35 cellular contexts compared by ENCODE assay signal in the genomic region with DNA sequence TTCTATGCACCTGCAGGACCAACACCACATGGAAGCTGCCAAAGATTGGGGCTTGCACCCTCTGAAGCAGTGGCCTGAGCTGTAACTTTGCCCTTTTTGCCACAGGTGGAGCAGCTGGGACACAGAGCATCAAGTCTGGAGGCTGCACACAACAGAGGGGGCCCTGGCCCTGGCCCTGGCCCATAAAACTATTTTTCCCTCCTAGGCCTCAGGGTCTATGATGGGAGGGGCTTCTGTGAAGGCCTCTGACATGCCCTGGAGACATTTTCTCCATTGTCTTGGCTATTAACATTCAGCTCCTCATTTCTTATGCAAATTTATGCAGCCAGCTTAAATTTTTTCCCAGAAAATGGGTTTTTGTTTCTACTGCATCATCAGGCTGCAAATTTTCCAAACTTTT.
A peak's percentile ranks its signal among the peaks of the same experiment; 100 is the strongest.
DNase-seq lines count a peak whose midpoint lies in the region; ATAC-seq and TF ChIP-seq lines count a peak whose summit lies in the region.
"Had no signal": no experiment of that assay in that cellular context is flagged by ENCODE, and none has a peak within 500 bp of the region (broad histone marks: within the 10 kb centered on the region; RNA-seq: fewer than 3 reads in every experiment).

No MANE protein-coding gene starts in this region.

- H2BK120ac ChIP-seq in mesenchymal stem cell (ENCODE audit: low read depth, low read length) = peak overlapping the region; percentile 15

- H3K79me1 ChIP-seq in mesenchymal stem cell (replicated peaks; ENCODE audit: low read length, poor library complexity, severe bottlenecking) = no peaks in the 10 kb centered on the region

- H2BK12ac ChIP-seq in mesenchymal stem cell (ENCODE audit: low read length in 2 of 2) = no peak overlapping the region

- H3K27ac ChIP-seq in mesenchymal stem cell (ENCODE audit: low read length, poor library complexity, severe bottlenecking) (no peak overlapping the region), osteoblast (ENCODE audit: low read depth, low read length) (no peak overlapping the region)
- H3K27ac ChIP-seq: 22Rv1; A549; BLaER1; BLaER1 treated with 17β-estradiol and CSF1 and Interleukin-3, amounts not matched to agents 10 nM and 100 nM; C4-2B had no signal

- H2AFZ ChIP-seq in mesenchymal stem cell (ENCODE audit: low read depth, low read length) (no peak overlapping the region), osteoblast (ENCODE audit: low read length) (no peak overlapping the region)

- no peak overlapping the region for H3K27ac Mint-ChIP-seq in WTC11
- H3K27ac Mint-ChIP-seq: B cell; CD14-positive monocyte; CD4-positive, alpha-beta memory T cell; CD4-positive, alpha-beta T cell; CD4-positive, CD25-positive, alpha-beta regulatory T cell; CD8-positive, alpha-beta T cell had no signal

- no peak overlapping the region for H3K18ac ChIP-seq in mesenchymal stem cell (ENCODE audit: low read depth in 1 of 2, low read length in 2 of 2)

- CTCF ChIA-PET in WTC11 (lab: Charles Lee) = interaction anchor here (0.7 to 1.2 kb wide), 2 partner anchors 9 to 29 kb away, joined by 3 read pairs; no protein-coding TSS in a partner anchor

- no peak overlapping the region for H2AK5ac ChIP-seq in mesenchymal stem cell (ENCODE audit: low read length, severe bottlenecking)

- H4K8ac ChIP-seq in mesenchymal stem cell (ENCODE audit: low read length) = no peak overlapping the region

- H3K4me2 ChIP-seq in mesenchymal stem cell (ENCODE audit: low read length, poor library complexity, severe bottlenecking) = no peak overlapping the region
- H3K4me2 ChIP-seq in osteoblast (ENCODE audit: insufficient read depth, low read length) = no peak overlapping the region
- H3K4me2 ChIP-seq: A549; BLaER1; BLaER1 treated with 17β-estradiol and CSF1 and Interleukin-3, amounts not matched to agents 10 nM and 100 nM had no signal

- peak; percentile 25 for DNase-seq in ELF-1 (ENCODE audit: low read depth, low spot score)
- no peak for DNase-seq in WTC11 (ENCODE audit: low spot score)
- DNase-seq in mesenchymal stem cell = no peak
- DNase-seq in osteoblast (ENCODE audit: insufficient read length, low spot score, missing footprints) = peak; percentile 13
- no peak for DNase-seq in NCI-H2107 treated with DMSO at 0.1 percent for 48 hours (lab: John Stamatoyannopoulos, UW; ENCODE audit: unreplicated experiment)
- no peak for DNase-seq in NCI-H446 treated with DMSO at 0.1 percent for 48 hours (lab: John Stamatoyannopoulos, UW)
- DNase-seq: 8988T; ACHN; AML-193; BE2C; C1 segment of cervical spinal cord; Caco-2; Calu3; CD4-positive, alpha-beta memory T cell; CD4-positive, alpha-beta T cell; CD4-positive, CD25-positive, alpha-beta regulatory T cell; CD8-positive, alpha-beta memory T cell; CD8-positive, alpha-beta T cell; COR-L47; DMS 273 treated with DMSO at 0.1 percent for 48 hours; DMS153; DMS53; DMS79; DMS79 treated with DMSO at 0.1 percent for 48 hours; DND-41; EL had no signal

- no peak overlapping the region for H2BK15ac ChIP-seq in mesenchymal stem cell (ENCODE audit: low read depth, poor library complexity, severe bottlenecking)

- no peak overlapping the region for H3K14ac ChIP-seq in mesenchymal stem cell (ENCODE audit: low read length in 2 of 2)

- H3K9ac ChIP-seq in mesenchymal stem cell (ENCODE audit: low read length) = no peak overlapping the region
- H3K9ac ChIP-seq: BLaER1; BLaER1 treated with 17β-estradiol and CSF1 and Interleukin-3, amounts not matched to agents 10 nM and 100 nM had no signal

- H3K4me3 Mint-ChIP-seq in WTC11 = no peak overlapping the region
- H3K4me3 Mint-ChIP-seq: B cell; CD14-positive monocyte; CD4-positive, alpha-beta memory T cell; CD4-positive, alpha-beta T cell; CD4-positive, CD25-positive, alpha-beta regulatory T cell; CD8-positive, alpha-beta T cell had no signal

- H4K20me1 ChIP-seq in osteoblast (ENCODE audit: insufficient read depth, low read length) = no peaks in the 10 kb centered on the region
- H4K20me1 ChIP-seq: BLaER1; BLaER1 treated with 17β-estradiol and CSF1 and Interleukin-3, amounts not matched to agents 10 nM and 100 nM had no signal

- ATAC-seq in WTC11 (peak; percentile 68), HG03025 (IDR thresholded peaks at IDR 0.05; ENCODE audit: low FRiP score, unreplicated experiment) (no peak), HG03354 (IDR thresholded peaks at IDR 0.05; ENCODE audit: poor library complexity, severe bottlenecking, unreplicated experiment) (no peak)
- ATAC-seq: A549; CD8-positive, alpha-beta T cell had no signal

- H3K36me3 Mint-ChIP-seq in WTC11 = no peaks in the 10 kb centered on the region
- H3K36me3 Mint-ChIP-seq: CD14-positive monocyte; CD4-positive, alpha-beta memory T cell; CD4-positive, CD25-positive, alpha-beta regulatory T cell; CD8-positive, alpha-beta memory T cell; CD8-positive, alpha-beta T cell had no signal

- H3K4me1 Mint-ChIP-seq in WTC11 = peaks cover 11% of the 10 kb centered on the region
- H3K4me1 Mint-ChIP-seq: B cell; CD14-positive monocyte; CD8-positive, alpha-beta memory T cell had no signal

- POLR2A ChIA-PET in WTC11 (lab: Charles Lee) = interaction anchor here (0.6 kb wide), 1 partner anchor 9 kb away, joined by 3 read pairs; no protein-coding TSS in a partner anchor

- H2BK5ac ChIP-seq in mesenchymal stem cell (ENCODE audit: low read depth, low read length, poor library complexity, severe bottlenecking) = no peak overlapping the region

- no peak overlapping the region for H4K91ac ChIP-seq in mesenchymal stem cell (ENCODE audit: low read length)

- no peaks in the 10 kb centered on the region for H3K27me3 Mint-ChIP-seq in WTC11 (ENCODE audit: low read depth)
- H3K27me3 Mint-ChIP-seq: B cell; CD4-positive, alpha-beta memory T cell; CD4-positive, alpha-beta T cell; CD4-positive, CD25-positive, alpha-beta regulatory T cell; CD8-positive, alpha-beta memory T cell had no signal

- H3K4ac ChIP-seq in mesenchymal stem cell (ENCODE audit: low read depth in 1 of 2, low read length in 2 of 2) = no peak overlapping the region

- H3K79me2 ChIP-seq in osteoblast (ENCODE audit: insufficient read depth, low read length) = no peaks in the 10 kb centered on the region

- H3K4me3 ChIP-seq in mesenchymal stem cell (ENCODE audit: insufficient read depth in 1 of 2, low read depth in 1 of 2, low read length in 2 of 2) (no peak overlapping the region), osteoblast (ENCODE audit: insufficient read depth, low read length) (no peak overlapping the region)
- H3K4me3 ChIP-seq: A549; BLaER1; BLaER1 treated with 17β-estradiol and CSF1 and Interleukin-3, amounts not matched to agents 10 nM and 100 nM had no signal

- H3K36me3 ChIP-seq in mesenchymal stem cell (ENCODE audit: control insufficient read depth in 1 of 2, insufficient read depth in 2 of 2, low read depth in 1 of 2, low read length in 2 of 2) (no peaks in the 10 kb centered on the region), osteoblast (ENCODE audit: insufficient read depth, low read length) (no peaks in the 10 kb centered on the region)
- H3K36me3 ChIP-seq: BE2C; BLaER1; BLaER1 treated with 17β-estradiol and CSF1 and Interleukin-3, amounts not matched to agents 10 nM and 100 nM had no signal

- H3K4me1 ChIP-seq in mesenchymal stem cell (ENCODE audit: control insufficient read depth, insufficient read depth, low read depth, low read length) = no peaks in the 10 kb centered on the region
- H3K4me1 ChIP-seq in osteoblast (ENCODE audit: insufficient read depth, low read length) = no peaks in the 10 kb centered on the region
- H3K4me1 ChIP-seq: A549, BE2C, Caco-2 had no signal

- no peak overlapping the region for H3K23ac ChIP-seq in mesenchymal stem cell (ENCODE audit: low read length in 2 of 2)

- TF ChIP-seq CTCF in WTC11 (IDR thresholded peaks at IDR 0.05) = no peak
- TF ChIP-seq CTCF in osteoblast (IDR thresholded peaks at IDR 0.05; ENCODE audit: extremely low read depth, low read depth, low read length) = no peak

- H3K9me3 Mint-ChIP-seq in WTC11 = peaks cover 19% of the 10 kb centered on the region
- H3K9me3 Mint-ChIP-seq: CD8-positive, alpha-beta T cell had no signal

- no peaks in the 10 kb centered on the region for H3K27me3 ChIP-seq in mesenchymal stem cell (ENCODE audit: control insufficient read depth in 1 of 2, insufficient read depth in 1 of 2, low read length in 2 of 2)
- no peaks in the 10 kb centered on the region for H3K27me3 ChIP-seq in osteoblast (ENCODE audit: insufficient read depth, low read length)
- H3K27me3 ChIP-seq: BE2C; BLaER1; BLaER1 treated with 17β-estradiol and CSF1 and Interleukin-3, amounts not matched to agents 10 nM and 100 nM had no signal

- no peaks in the 10 kb centered on the region for H3K9me3 ChIP-seq in mesenchymal stem cell (ENCODE audit: control insufficient read depth, low read length)
- no peaks in the 10 kb centered on the region for H3K9me3 ChIP-seq in osteoblast (ENCODE audit: low read depth, low read length)
- H3K9me3 ChIP-seq: A549; BE2C; BLaER1; BLaER1 treated with 17β-estradiol and CSF1 and Interleukin-3, amounts not matched to agents 10 nM and 100 nM; Caco-2 had no signal

TF ChIP-seq in WTC11, 78 proteins besides CTCF, POLR2A, EP300 and RAD21:
- TF ChIP-seq RORB (CRISPR knock-in tag; IDR thresholded peaks at IDR 0.05) (no peak), MYBL2 (CRISPR knock-in tag; IDR thresholded peaks at IDR 0.05) (no peak)

Comparison
In these comparisons a context has a peak if more than half of its experiments do, and no peak if none do; other contexts are left out.
1. DNase-seq: peak in ELF-1 (single experiment) and osteoblast (single experiment); none in WTC11 (single experiment), mesenchymal stem cell (single experiment), NCI-H2107 treated with DMSO at 0.1 percent for 48 hours (single experiment) and NCI-H446 treated with DMSO at 0.1 percent for 48 hours (single experiment).